Comparison of ENCODE assay signal across 8 cellular contexts in the genomic region with DNA sequence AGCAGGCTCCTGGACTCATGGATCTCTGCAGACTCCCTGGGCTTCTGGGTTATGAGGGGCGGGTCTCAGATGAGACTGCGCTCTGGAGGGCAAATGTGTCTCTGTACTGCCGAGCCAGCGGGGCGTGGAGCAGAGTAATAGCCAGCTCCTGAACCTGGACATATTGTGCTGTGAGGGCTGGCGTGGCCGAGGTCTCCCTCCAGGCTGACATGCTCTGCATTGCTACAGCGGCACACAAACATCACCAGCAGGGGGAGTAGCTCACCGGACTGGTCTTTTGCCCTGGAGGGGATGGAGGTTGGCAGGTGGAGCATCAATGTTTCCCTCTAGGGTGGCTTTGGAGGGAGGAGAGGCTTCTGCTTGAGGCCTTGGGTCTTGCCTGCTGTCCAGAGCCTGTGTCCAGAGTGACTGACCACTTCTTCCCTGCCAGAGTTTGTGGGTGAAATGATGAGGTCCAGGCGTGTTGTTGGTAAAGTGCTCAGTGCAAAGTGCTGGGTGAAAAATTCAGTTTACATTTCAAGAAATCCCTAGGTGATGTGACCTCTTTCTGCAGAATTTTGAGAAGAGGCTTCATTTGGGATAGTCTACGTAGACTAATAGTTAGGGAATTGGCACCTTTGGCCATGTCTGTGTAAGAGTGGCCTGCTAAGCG. TPM values are rescaled to one million over a fixed set of nuclear protein-coding genes. Genes with fewer than 3 reads are reported as not detected.
DNase-seq lines count a peak whose midpoint lies in the region; ATAC-seq and TF ChIP-seq lines count a peak whose summit lies in the region.

No MANE protein-coding gene starts in this region.

- TF ChIP-seq EP300 in upper lobe of left lung (IDR thresholded peaks at IDR 0.05) (no peak), suprapubic skin (IDR thresholded peaks at IDR 0.05) (no peak)

- H3K9me3 ChIP-seq in mucosa of descending colon: no peaks in the 10 kb centered on the region
- no peaks in the 10 kb centered on the region for H3K9me3 ChIP-seq in upper lobe of left lung
- no peaks in the 10 kb centered on the region for H3K9me3 ChIP-seq in suprapubic skin

- H3K36me3 ChIP-seq in mucosa of descending colon (ENCODE audit: low read depth) (no peaks in the 10 kb centered on the region), upper lobe of left lung (no peaks in the 10 kb centered on the region), suprapubic skin (no peaks in the 10 kb centered on the region)

- peak; percentile 56 for TF ChIP-seq CTCF in mucosa of descending colon (IDR thresholded peaks at IDR 0.05)
- peak; percentile 40 to 67 (median 53) for TF ChIP-seq CTCF in upper lobe of left lung (IDR thresholded peaks at IDR 0.05)
- peak in 1 of 2 donors; percentile 58 for TF ChIP-seq CTCF in suprapubic skin (IDR thresholded peaks at IDR 0.05)

- H3K4me1 ChIP-seq in mucosa of descending colon (ENCODE audit: low read depth) (no peaks in the 10 kb centered on the region), upper lobe of left lung (no peaks in the 10 kb centered on the region), suprapubic skin (peaks cover 4% of the 10 kb centered on the region)

- H3K27ac ChIP-seq in upper lobe of left lung (no peak overlapping the region), suprapubic skin (no peak overlapping the region)

- DNase-seq in NK-92 treated with Interleukin-12 subunit alpha and Interleukin-12 subunit beta, amount 100 ng/mL, for 24 hours (lab: John Stamatoyannopoulos, UW): peak; percentile 43
- DNase-seq in NK-92 (lab: John Stamatoyannopoulos, UW; ENCODE audit: unreplicated experiment) (no peak), NCI-H1105 (lab: John Stamatoyannopoulos, UW) (peak; percentile 23), cerebellar cortex (ENCODE audit: low spot score) (peak; percentile 14), mucosa of descending colon (peak; percentile 53 to 83 (median 71)), upper lobe of left lung (peak in 1 of 2 donors; percentile 51), suprapubic skin (ENCODE audit: low spot score in 2 of 2) (no peak)
- peak; percentile 18 to 41 (median 30) for DNase-seq in activated CD4-positive, CD25-positive, alpha-beta regulatory T cell (lab: John Stamatoyannopoulos, UW)

- peak; percentile 79 for ATAC-seq in mucosa of descending colon
- peak; percentile 63 to 73 for ATAC-seq in upper lobe of left lung (ENCODE audit: low FRiP score in 2 of 2)

- intact Hi-C loops in mucosa of descending colon (cut with DNase I, micrococcal nuclease): no loop called here

- 46 to 51% methylated on average over 6 to 12 of the region's 12 CpGs for WGBS in upper lobe of left lung, 2 donors
- WGBS in suprapubic skin: 40% methylated on average over 12 of the region's 12 CpGs

- H3K4me3 ChIP-seq in mucosa of descending colon (no peak overlapping the region), upper lobe of left lung (no peak overlapping the region), suprapubic skin (no peak overlapping the region)

- no peak for TF ChIP-seq POLR2A in upper lobe of left lung (IDR thresholded peaks at IDR 0.05)
- no peak for TF ChIP-seq POLR2A in suprapubic skin (IDR thresholded peaks at IDR 0.05)

- H3K27me3 ChIP-seq in upper lobe of left lung (no peaks in the 10 kb centered on the region), suprapubic skin (no peaks in the 10 kb centered on the region)

RNA-seq across cellular contexts. Expression of a gene that starts 10.9 kb away (rescaled TPM):
- 10 to 100 TPM in 1 of 3 donors, 1 to 10 TPM in 2; 5.4 to 18.4 (median 6.6) TPM for total RNA-seq in mucosa of descending colon
- 10 to 100 TPM; 12.6 to 46.1 (median 20.1) TPM for total RNA-seq in upper lobe of left lung
- total RNA-seq in suprapubic skin: 1 to 10 TPM; 4.6 to 9.7 (median 6.2) TPM

Comparison
In these comparisons a context has a peak if more than half of its experiments do, and no peak if none do; other contexts are left out.
1. DNase-seq: peak in NK-92 treated with Interleukin-12 subunit alpha and Interleukin-12 subunit beta, amount 100 ng/mL, for 24 hours (single experiment), NCI-H1105 (single experiment), activated CD4-positive, CD25-positive, alpha-beta regulatory T cell (4 of 4), cerebellar cortex (single experiment) and mucosa of descending colon (3 of 3); none in NK-92 (single experiment) and suprapubic skin (0 of 2).